Comparison of ENCODE assay signal across 8 cellular contexts in genomic region chr22:20429254-20430100, GRCh38. TPM values are rescaled to one million over a fixed set of nuclear protein-coding genes. Genes with fewer than 3 reads are reported as not detected.
DNase-seq lines count a peak whose midpoint lies in the region; ATAC-seq lines count a peak whose summit lies in the region.

No MANE protein-coding gene starts in this region.

- DNase-seq in activated CD4-positive, alpha-beta T cell treated with anti-CD3 and anti-CD28 coated beads, Interleukin-2, amount 10 ng/mL, durations not matched to agents 24 days and 14 days, result peak; percentile 95
- peak; percentile 90 for DNase-seq in ecto neural progenitor cell (ENCODE audit: low spot score)
- peak; percentile 72 for DNase-seq in neuronal stem cell (ENCODE audit: low spot score)

- H3K36me3 Mint-ChIP-seq in activated CD4-positive, alpha-beta T cell treated with anti-CD3 and anti-CD28 coated beads, Interleukin-2, amount 10 ng/mL, durations not matched to agents 24 days and 14 days (ENCODE audit: low read depth), result no peaks in the 10 kb centered on the region

- no peaks in the 10 kb centered on the region for H3K9me3 Mint-ChIP-seq in activated CD4-positive, alpha-beta T cell treated with anti-CD3 and anti-CD28 coated beads, Interleukin-2, amount 10 ng/mL, durations not matched to agents 24 days and 14 days

- H3K4ac ChIP-seq in neuronal stem cell (ENCODE audit: low read length), result no peak overlapping the region

- H3K27ac ChIP-seq in BLaER1 treated with 17β-estradiol and CSF1 and Interleukin-3, amounts not matched to agents 10 nM and 100 nM, result 0 out of 22 replicates have a peak overlapping the region, but pooled peaks of 1 of the 11 experiments have one; percentile 35
- no peak overlapping the region for H3K27ac ChIP-seq in neuronal stem cell (replicated peaks; ENCODE audit: low read length)
- no peak overlapping the region for H3K27ac ChIP-seq in thymus (ENCODE audit: low read depth)

- H3K27me3 Mint-ChIP-seq in activated CD4-positive, alpha-beta T cell treated with anti-CD3 and anti-CD28 coated beads, Interleukin-2, amount 10 ng/mL, durations not matched to agents 24 days and 14 days, result peaks cover 62% of the 10 kb centered on the region

- no peak overlapping the region for H3K27ac Mint-ChIP-seq in activated CD4-positive, alpha-beta T cell treated with anti-CD3 and anti-CD28 coated beads, Interleukin-2, amount 10 ng/mL, durations not matched to agents 24 days and 14 days

- peak overlapping the region; percentile 100 for H3K23ac ChIP-seq in neuronal stem cell (ENCODE audit: low read depth, low read length, poor library complexity)

- H4K20me1 ChIP-seq in BLaER1 treated with 17β-estradiol and CSF1 and Interleukin-3, amounts not matched to agents 10 nM and 100 nM, result peaks cover 0 to 53% (median 18%) of the 10 kb centered on the region in 11 experiments; a peak in 16 of 22 replicates

- no CpG with 5 or more reads among the region's 75 CpGs for WGBS in neuronal stem cell (ENCODE audit: extremely low coverage in 2 of 2, insufficient read length in 2 of 2, insufficient replicate concordance in 1 of 2), 2 donors
- 11% methylated on average over 75 of the region's 75 CpGs for WGBS in thymus

- H3K14ac ChIP-seq in neuronal stem cell (ENCODE audit: low read length), result peak overlapping the region; percentile 100

- H4K91ac ChIP-seq in neuronal stem cell (ENCODE audit: low read depth, low read length, poor library complexity), result no peak overlapping the region

- peaks cover 95 to 98% (median 96%) of the 10 kb centered on the region in 11 experiments for H3K27me3 ChIP-seq in BLaER1 treated with 17β-estradiol and CSF1 and Interleukin-3, amounts not matched to agents 10 nM and 100 nM
- H3K27me3 ChIP-seq in neuronal stem cell (ENCODE audit: control insufficient read depth in 3 of 3, insufficient read depth in 3 of 3, low read depth in 1 of 3, low read length in 3 of 3) (peaks cover 0 to 73% (median 24%) of the 10 kb centered on the region in 3 experiments), thymus (ENCODE audit: control insufficient read depth, insufficient read depth) (peaks cover 86% of the 10 kb centered on the region)

- no peak overlapping the region for H2AFZ ChIP-seq in neuronal stem cell (ENCODE audit: low read length)

- ATAC-seq in HG03175 (IDR thresholded peaks at IDR 0.05; ENCODE audit: unreplicated experiment), result peak; percentile 60
- no peak for ATAC-seq in GM21576 (IDR thresholded peaks at IDR 0.05; ENCODE audit: unreplicated experiment)
- no peak for ATAC-seq in GM19452 (IDR thresholded peaks at IDR 0.05; ENCODE audit: unreplicated experiment)

- peak overlapping the region; percentile 85 for H2BK15ac ChIP-seq in neuronal stem cell (ENCODE audit: low read length)

- H3K36me3 ChIP-seq in BLaER1 treated with 17β-estradiol and CSF1 and Interleukin-3, amounts not matched to agents 10 nM and 100 nM, result no peaks in the 10 kb centered on the region
- H3K36me3 ChIP-seq in neuronal stem cell (replicated peaks in 1 of 2; ENCODE audit: control insufficient read depth in 2 of 2, insufficient read depth in 2 of 2, low read length in 2 of 2) (peaks cover 2 to 70% of the 10 kb centered on the region in 2 donors), thymus (ENCODE audit: control insufficient read depth, insufficient read depth) (no peaks in the 10 kb centered on the region)

- peaks cover 11% of the 10 kb centered on the region for H3K4me1 Mint-ChIP-seq in activated CD4-positive, alpha-beta T cell treated with anti-CD3 and anti-CD28 coated beads, Interleukin-2, amount 10 ng/mL, durations not matched to agents 24 days and 14 days

- H3K4me1 ChIP-seq in BLaER1 treated with 17β-estradiol and CSF1 and Interleukin-3, amounts not matched to agents 10 nM and 100 nM, result peaks cover 28 to 50% (median 42%) of the 10 kb centered on the region in 10 experiments
- H3K4me1 ChIP-seq in neuronal stem cell (ENCODE audit: control insufficient read depth in 2 of 2, insufficient read depth in 1 of 2, low read depth in 1 of 2, low read length in 2 of 2) (peaks cover 0 to 20% of the 10 kb centered on the region in 2 donors), thymus (ENCODE audit: control insufficient read depth, insufficient read depth, low read length) (peaks cover 14% of the 10 kb centered on the region)

- H3K4me3 ChIP-seq in BLaER1 treated with 17β-estradiol and CSF1 and Interleukin-3, amounts not matched to agents 10 nM and 100 nM, result peak overlapping the region; percentile 49 to 74 (median 61)
- peak overlapping the region in 1 of 2 donors; percentile 73 for H3K4me3 ChIP-seq in neuronal stem cell (ENCODE audit: low read length in 2 of 2)
- H3K4me3 ChIP-seq in thymus (ENCODE audit: low read length), result peak overlapping the region; percentile 52

- H3K79me1 ChIP-seq in neuronal stem cell (ENCODE audit: low read depth, low read length), result peaks cover 6% of the 10 kb centered on the region

- H3K4me2 ChIP-seq in BLaER1 treated with 17β-estradiol and CSF1 and Interleukin-3, amounts not matched to agents 10 nM and 100 nM, result peak overlapping the region; percentile 84 to 98 (median 96)
- H3K4me2 ChIP-seq in neuronal stem cell (ENCODE audit: insufficient read depth, low read length, poor library complexity, severe bottlenecking), result peak overlapping the region; percentile 66

- intact Hi-C loops in activated CD4-positive, alpha-beta T cell treated with anti-CD3 and anti-CD28 coated beads, Interleukin-2, amount 10 ng/mL, durations not matched to agents 24 days and 14 days (cut with micrococcal nuclease), result loop anchor here (5.0 kb wide), 1 partner anchor 68 kb away; the partner anchor contains the start of gene KLHL22

- no peak overlapping the region for H2BK120ac ChIP-seq in neuronal stem cell (ENCODE audit: low read depth, low read length)

- peak overlapping the region in 9 of 11 experiments; percentile 26 to 72 (median 63); a peak in 16 of 22 replicates for H3K9ac ChIP-seq in BLaER1 treated with 17β-estradiol and CSF1 and Interleukin-3, amounts not matched to agents 10 nM and 100 nM
- H3K9ac ChIP-seq in neuronal stem cell (ENCODE audit: low read depth, low read length, poor library complexity), result peak overlapping the region; percentile 77

- H2BK5ac ChIP-seq in neuronal stem cell (ENCODE audit: low read length), result no peak overlapping the region

- peaks cover 0 to 16% (median 0%) of the 10 kb centered on the region in 11 experiments; a peak in 3 of 22 replicates for H3K9me3 ChIP-seq in BLaER1 treated with 17β-estradiol and CSF1 and Interleukin-3, amounts not matched to agents 10 nM and 100 nM (replicated peaks in 1 of 11)
- H3K9me3 ChIP-seq in neuronal stem cell (replicated peaks in 1 of 2; ENCODE audit: control insufficient read depth in 2 of 2, insufficient read depth in 1 of 2, low read depth in 1 of 2, low read length in 2 of 2) (peaks cover 0 to 11% of the 10 kb centered on the region in 2 donors), thymus (ENCODE audit: control insufficient read depth) (no peaks in the 10 kb centered on the region)

- H2AK5ac ChIP-seq in neuronal stem cell (ENCODE audit: low read depth, low read length), result peak overlapping the region; percentile 75

- H3K18ac ChIP-seq in neuronal stem cell (ENCODE audit: low read length), result peak overlapping the region; percentile 93

- no peak overlapping the region for H4K8ac ChIP-seq in neuronal stem cell (ENCODE audit: low read depth, low read length)

- peak overlapping the region; percentile 81 for H3K4me3 Mint-ChIP-seq in activated CD4-positive, alpha-beta T cell treated with anti-CD3 and anti-CD28 coated beads, Interleukin-2, amount 10 ng/mL, durations not matched to agents 24 days and 14 days

- H2BK12ac ChIP-seq in neuronal stem cell (ENCODE audit: low read length), result peak overlapping the region; percentile 99

RNA-seq across cellular contexts. Expression of gene SCARF2, which starts 8.1 kb away (rescaled TPM):
- 0.16 and 0.33 TPM in 2 replicates for total RNA-seq in activated CD4-positive, alpha-beta T cell treated with anti-CD3 and anti-CD28 coated beads, Interleukin-2, amount 10 ng/mL, durations not matched to agents 24 days and 14 days
- 3.7 TPM for polyA plus RNA-seq in neuronal stem cell (2013, experiment 1 of 2)
- 2.8 TPM for polyA plus RNA-seq in neuronal stem cell (2013, experiment 2 of 2)
- 1.3 TPM for polyA plus RNA-seq in thymus

RNA-seq across cellular contexts. Expression of gene ZNF74, which starts 35.5 kb away (rescaled TPM):
- 15.6 and 17.0 TPM in 2 replicates for total RNA-seq in activated CD4-positive, alpha-beta T cell treated with anti-CD3 and anti-CD28 coated beads, Interleukin-2, amount 10 ng/mL, durations not matched to agents 24 days and 14 days
- 20.1 TPM for polyA plus RNA-seq in neuronal stem cell (2013, experiment 1 of 2)
- polyA plus RNA-seq in neuronal stem cell (2013, experiment 2 of 2), result 20.2 TPM
- 5.0 TPM for polyA plus RNA-seq in thymus
